In the genomic region with DNA sequence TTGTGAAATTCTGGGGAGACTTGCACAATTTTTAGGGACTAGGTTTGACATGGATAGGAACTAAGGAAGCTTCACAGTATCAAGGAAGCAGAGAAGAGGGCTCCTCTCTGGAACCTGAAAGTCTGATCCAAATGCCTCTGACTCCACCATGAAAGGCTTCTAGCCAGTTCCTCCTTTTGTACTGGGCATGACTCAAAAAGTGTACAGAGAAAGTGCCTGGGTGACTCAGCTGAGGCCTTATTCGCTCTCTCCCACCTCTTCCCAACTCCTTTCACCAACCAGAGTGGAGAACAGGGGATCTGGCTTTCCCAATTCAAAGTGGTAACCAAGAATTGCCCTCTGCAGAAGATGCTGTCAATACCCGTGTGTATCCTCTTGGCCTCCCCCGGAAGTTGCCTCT, we compare ENCODE assay signal across 14 cellular contexts.
DNase-seq lines count a peak whose midpoint lies in the region; ATAC-seq and TF ChIP-seq lines count a peak whose summit lies in the region.
"Had no signal": no experiment of that assay in that cellular context is flagged by ENCODE, and none has a peak within 500 bp of the region (broad histone marks: within the 10 kb centered on the region; RNA-seq: fewer than 3 reads in every experiment).

No MANE protein-coding gene starts in this region.

- H3K9me3 ChIP-seq in mammary epithelial cell (replicated peaks; ENCODE audit: insufficient read depth, low read length), result no peaks in the 10 kb centered on the region
- no peaks in the 10 kb centered on the region for H3K9me3 ChIP-seq in SJCRH30 (replicated peaks)

- ATAC-seq in stimulated activated memory B cell treated with anti-CD40 and anti-IgM and Interleukin-4, amounts not matched to agents 10 μg/mL and 1 μg/mL and 100 μg/mL, for 72 hours, result peak; percentile 72
- ATAC-seq: T-cell had no signal

- intact Hi-C loops in mammary epithelial cell (cut with micrococcal nuclease), result loop anchor here (10.0 kb wide), 1 partner anchor 153 kb away; no protein-coding TSS in a partner anchor

- H3K27ac ChIP-seq in mammary epithelial cell (ENCODE audit: insufficient read depth, low read depth, low read length), result no peak overlapping the region
- no peak overlapping the region for H3K27ac ChIP-seq in SJCRH30
- H3K27ac ChIP-seq: parathyroid adenoma had no signal

- 75% methylated on average over 2 of the region's 3 CpGs for WGBS in mammary epithelial cell (ENCODE audit: low coverage, missing lambda C conversion rate)

- no peak overlapping the region for H3K4me3 ChIP-seq in NB4 (ENCODE audit: low read depth, low read length)
- H3K4me3 ChIP-seq in mammary epithelial cell (replicated peaks in 1 of 3; ENCODE audit: insufficient read depth in 1 of 3, low read depth in 2 of 3, low read length in 3 of 3), result no peak overlapping the region
- H3K4me3 ChIP-seq in SJCRH30, result no peak overlapping the region

- in situ Hi-C loops in mammary epithelial cell (cut with MboI; ENCODE audit: low sequenced_read_pairs in 2 of 2), result no loop called here

- H3K4me1 Mint-ChIP-seq in stimulated activated memory B cell treated with anti-CD40 and anti-IgM and Interleukin-4, amounts not matched to agents 10 μg/mL and 1 μg/mL and 100 μg/mL, for 72 hours, result peaks cover 7% of the 10 kb centered on the region
- H3K4me1 Mint-ChIP-seq: T-cell had no signal

- no peak overlapping the region for H3K27ac Mint-ChIP-seq in stimulated activated memory B cell treated with anti-CD40 and anti-IgM and Interleukin-4, amounts not matched to agents 10 μg/mL and 1 μg/mL and 100 μg/mL, for 72 hours
- H3K27ac Mint-ChIP-seq: activated CD4-positive, alpha-beta memory T cell treated with anti-CD3 and anti-CD28 coated beads for 36 hours; activated naive CD8-positive, alpha-beta T cell; T-cell had no signal

- no peak for TF ChIP-seq POLR2A in NB4 (IDR thresholded peaks at IDR 0.05; ENCODE audit: extremely low read depth, insufficient read length)

- no peaks in the 10 kb centered on the region for H3K27me3 ChIP-seq in mammary epithelial cell (ENCODE audit: insufficient read depth, low read length)
- H3K27me3 ChIP-seq in SJCRH30, result no peaks in the 10 kb centered on the region

- peaks cover 9% of the 10 kb centered on the region for H3K4me1 ChIP-seq in mammary epithelial cell (ENCODE audit: insufficient read depth, low read length)
- no peaks in the 10 kb centered on the region for H3K4me1 ChIP-seq in SJCRH30
- H3K4me1 ChIP-seq: parathyroid adenoma had no signal

- no peak overlapping the region for H3K4me3 Mint-ChIP-seq in stimulated activated memory B cell treated with anti-CD40 and anti-IgM and Interleukin-4, amounts not matched to agents 10 μg/mL and 1 μg/mL and 100 μg/mL, for 72 hours
- H3K4me3 Mint-ChIP-seq: activated CD4-positive, alpha-beta memory T cell treated with anti-CD3 and anti-CD28 coated beads for 36 hours; activated naive CD8-positive, alpha-beta T cell; T-cell had no signal

- H3K36me3 Mint-ChIP-seq in stimulated activated memory B cell treated with anti-CD40 and anti-IgM and Interleukin-4, amounts not matched to agents 10 μg/mL and 1 μg/mL and 100 μg/mL, for 72 hours, result no peaks in the 10 kb centered on the region
- H3K36me3 Mint-ChIP-seq: activated CD4-positive, alpha-beta memory T cell treated with anti-CD3 and anti-CD28 coated beads for 36 hours; activated naive CD8-positive, alpha-beta T cell; T-cell had no signal

- TF ChIP-seq CTCF in NB4 (IDR thresholded peaks at IDR 0.05; ENCODE audit: low read depth, low read length) (no peak), mammary epithelial cell (conservative IDR thresholded peaks at IDR 0.05 in 1 of 2, IDR thresholded peaks at IDR 0.05 in 1 of 2; ENCODE audit: extremely low read depth in 1 of 2, insufficient read depth in 1 of 2, low read depth in 1 of 2, low read length in 2 of 2) (no peak)

- CTCF ChIA-PET in mammary epithelial cell (lab: Charles Lee; ENCODE audit: low non-redundant PET), result no interaction called here

- no peaks in the 10 kb centered on the region for H3K79me2 ChIP-seq in mammary epithelial cell (ENCODE audit: insufficient read depth, low read length)
- H3K79me2 ChIP-seq: parathyroid adenoma had no signal

- no peak overlapping the region for H3K9ac ChIP-seq in mammary epithelial cell (ENCODE audit: insufficient read depth, low read length)
- H3K9ac ChIP-seq: parathyroid adenoma had no signal

- BruUV-seq in mammary epithelial cell (replicated peaks; lab: Mats Ljungman, UMichigan), result no TSS peak

- H3K27me3 Mint-ChIP-seq in stimulated activated memory B cell treated with anti-CD40 and anti-IgM and Interleukin-4, amounts not matched to agents 10 μg/mL and 1 μg/mL and 100 μg/mL, for 72 hours, result no peaks in the 10 kb centered on the region
- H3K27me3 Mint-ChIP-seq: activated CD4-positive, alpha-beta memory T cell treated with anti-CD3 and anti-CD28 coated beads for 36 hours; T-cell had no signal

- DNase-seq in HCEC 1CT (peak; percentile 62), NB4 (ENCODE audit: low read depth) (peak; percentile 38), mammary epithelial cell (peak; percentile 74), SJCRH30 (no peak), HUDEP-2 (lab: John Stamatoyannopoulos, UW; ENCODE audit: unreplicated experiment in 76 of 76) (no peak), NCI-H2227 (lab: John Stamatoyannopoulos, UW; ENCODE audit: unreplicated experiment) (no peak)
- DNase-seq: activated CD4-positive, alpha-beta memory T cell treated with anti-CD3 and anti-CD28 coated beads for 36 hours; mesendoderm; NCI-H774; stimulated activated naive CD4-positive, alpha-beta T cell; T-cell had no signal

- H2AFZ ChIP-seq in mammary epithelial cell (ENCODE audit: low read depth, low read length), result no peak overlapping the region
- H2AFZ ChIP-seq: parathyroid adenoma had no signal

- no peaks in the 10 kb centered on the region for H4K20me1 ChIP-seq in mammary epithelial cell (ENCODE audit: insufficient read depth, low read length)

- H3K9me3 Mint-ChIP-seq in stimulated activated memory B cell treated with anti-CD40 and anti-IgM and Interleukin-4, amounts not matched to agents 10 μg/mL and 1 μg/mL and 100 μg/mL, for 72 hours, result peaks cover 3% of the 10 kb centered on the region
- H3K9me3 Mint-ChIP-seq: activated CD4-positive, alpha-beta memory T cell treated with anti-CD3 and anti-CD28 coated beads for 36 hours; T-cell had no signal

- no peak overlapping the region for H3K4me2 ChIP-seq in mammary epithelial cell (ENCODE audit: insufficient read depth, low read depth, low read length)

- no peaks in the 10 kb centered on the region for H3K36me3 ChIP-seq in mammary epithelial cell (ENCODE audit: insufficient read depth, low read length)
- H3K36me3 ChIP-seq in SJCRH30, result no peaks in the 10 kb centered on the region

- dilution Hi-C loops in mammary epithelial cell (cut with HindIII; ENCODE audit: low sequenced_read_pairs), result no loop called here

Comparison
In these comparisons a context has a peak if more than half of its experiments do, and no peak if none do; other contexts are left out.
1. DNase-seq: peak in HCEC 1CT (single experiment), NB4 (single experiment) and mammary epithelial cell (single experiment); none in SJCRH30 (0 of 2), HUDEP-2 (0 of 76) and NCI-H2227 (single experiment).